Comparison of ENCODE assay signal across 18 cellular contexts in the genomic region with DNA sequence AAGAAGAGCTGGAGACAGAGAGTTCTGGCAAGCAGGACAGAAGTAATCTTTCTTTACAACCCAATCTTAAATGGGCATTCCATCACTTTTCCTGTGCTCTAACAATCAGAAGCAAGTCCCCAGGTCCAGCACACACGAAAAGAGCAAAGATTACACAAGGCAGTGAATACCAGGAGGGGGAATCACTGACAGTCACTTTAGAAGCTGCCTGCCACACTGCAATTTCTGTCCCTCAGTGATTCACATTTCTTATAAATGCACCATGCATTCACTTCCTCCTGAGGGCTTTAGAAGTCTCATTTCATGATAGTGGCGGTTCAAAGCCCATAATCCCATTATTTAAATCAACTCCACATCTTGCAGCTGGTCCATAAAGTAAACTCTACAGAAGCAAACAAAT.
DNase-seq lines count a peak whose midpoint lies in the region; FAIRE-seq lines count a peak whose summit lies in the region.
"Had no signal": no experiment of that assay in that cellular context is flagged by ENCODE, and none has a peak within 500 bp of the region (broad histone marks: within the 10 kb centered on the region; RNA-seq: fewer than 3 reads in every experiment).

No MANE protein-coding gene starts in this region.

- in situ Hi-C loops in Caki2 (cut with HindIII; ENCODE audit: low pct_unique_long_range_greater_than_20kb, low sequenced_read_pairs) = no loop called here
- in situ Hi-C loops in GM23248 (cut with MboI) = no loop called here

- no peaks in the 10 kb centered on the region for H4K20me1 ChIP-seq in GM23248 (ENCODE audit: insufficient read depth)

- peak; percentile 76 for DNase-seq in Caki2 (ENCODE audit: low read depth)
- DNase-seq in RCC 7860 (ENCODE audit: low spot score) = peak; percentile 78
- DNase-seq in kidney glomerular epithelial cell (lab: John Stamatoyannopoulos, UW) = peak; percentile 62
- DNase-seq in renal cortical epithelial cell (ENCODE audit: low read depth) = peak; percentile 66
- no peak for DNase-seq in GM23248
- DNase-seq in mucosa of gallbladder (ENCODE audit: low spot score) = no peak
- no peak for DNase-seq in activated CD4-positive, alpha-beta T cell treated with anti-CD3 and anti-CD28 coated beads for 48 hours
- DNase-seq: 8988T; C1 segment of cervical spinal cord; CD4-positive, alpha-beta T cell; DMS153; DMS79 treated with DMSO at 0.1 percent for 48 hours; EL; GDM1; GOT3; H9 had no signal

- no peak overlapping the region for H3K9ac ChIP-seq in GM23248

- no peak overlapping the region for H3K4me2 ChIP-seq in GM23248 (ENCODE audit: unreplicated experiment)

- H3K36me3 ChIP-seq in GM23248 (ENCODE audit: low read depth) = no peaks in the 10 kb centered on the region

- H3K4me3 ChIP-seq in GM23248 = no peak overlapping the region

- H3K9me3 ChIP-seq in GM23248 (ENCODE audit: low read depth) = no peaks in the 10 kb centered on the region

- 11 to 20% methylated on average over 2 of the region's 2 CpGs for WGBS in GM23248 (ENCODE audit: low coverage in 1 of 2, low lambda C conversion rate in 2 of 2, missing lambda C conversion rate in 2 of 2), 2 experiments

- FAIRE-seq in RCC 7860 (lab: Jason Lieb, UNC) = no peak
- FAIRE-seq: D721Med, GM12892 had no signal

- H3K27me3 ChIP-seq in GM23248 (replicated peaks; ENCODE audit: insufficient read depth) = no peaks in the 10 kb centered on the region

- no peak overlapping the region for H3K27ac ChIP-seq in GM23248

- H3K79me2 ChIP-seq in GM23248 (ENCODE audit: insufficient read depth) = no peaks in the 10 kb centered on the region

- no peak overlapping the region for H2AFZ ChIP-seq in GM23248

- no peaks in the 10 kb centered on the region for H3K4me1 ChIP-seq in GM23248 (ENCODE audit: insufficient read depth)

- H3K9me2 ChIP-seq in GM23248 (ENCODE audit: insufficient read depth) = no peaks in the 10 kb centered on the region

- H3F3A ChIP-seq in GM23248 (ENCODE audit: insufficient read depth) = no peaks in the 10 kb centered on the region

Comparison
In these comparisons a context has a peak if more than half of its experiments do, and no peak if none do; other contexts are left out.
1. DNase-seq: peak in Caki2 (single experiment), RCC 7860 (single experiment), kidney glomerular epithelial cell (single experiment) and renal cortical epithelial cell (single experiment); none in GM23248 (single experiment), mucosa of gallbladder (single experiment) and activated CD4-positive, alpha-beta T cell treated with anti-CD3 and anti-CD28 coated beads for 48 hours (single experiment).